Comparison of ENCODE assay signal across 22 cellular contexts in the genomic region with DNA sequence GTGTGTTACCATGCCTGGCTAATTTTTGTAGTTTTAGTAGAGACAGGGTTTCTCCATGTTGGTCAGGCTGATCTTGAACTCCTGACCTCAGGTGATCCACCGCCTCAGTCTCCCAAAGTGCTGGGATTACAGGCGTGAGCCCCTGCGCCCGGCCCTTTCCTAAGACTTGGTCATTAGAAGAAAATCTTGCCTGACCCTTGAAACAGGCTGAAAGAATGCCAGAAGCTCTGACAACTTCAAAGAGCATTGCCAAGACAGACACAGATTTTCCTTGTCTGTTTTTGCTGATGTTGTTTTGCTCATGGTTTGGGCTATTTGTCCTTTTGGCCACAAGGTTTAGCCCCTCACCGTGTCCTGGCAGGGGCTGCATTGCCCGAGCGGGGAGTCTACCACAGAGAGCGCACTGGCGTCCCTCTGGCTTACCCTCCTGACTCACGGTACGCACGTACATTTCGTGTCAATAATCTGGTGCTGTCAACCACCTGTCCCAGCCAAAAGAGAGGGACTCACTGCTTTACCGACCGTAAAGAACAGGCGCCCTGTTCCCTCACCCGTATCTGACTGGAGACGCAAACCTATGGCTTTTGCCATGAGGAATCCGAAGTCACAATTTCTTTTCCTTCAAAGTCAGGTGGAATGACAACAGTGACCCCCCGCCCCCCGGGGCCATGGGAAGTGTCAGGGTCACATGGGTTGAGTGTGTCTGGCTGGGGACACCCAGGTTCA. TPM values are rescaled to one million over a fixed set of nuclear protein-coding genes. Genes with fewer than 3 reads are reported as not detected.
DNase-seq lines count a peak whose midpoint lies in the region; ATAC-seq, FAIRE-seq and TF ChIP-seq lines count a peak whose summit lies in the region.
"Had no signal": no experiment of that assay in that cellular context is flagged by ENCODE, and none has a peak within 500 bp of the region (broad histone marks: within the 10 kb centered on the region; RNA-seq: fewer than 3 reads in every experiment).

No MANE protein-coding gene starts in this region.

- H3K27me3 ChIP-seq in Peyer's patch, result no peaks in the 10 kb centered on the region
- no peaks in the 10 kb centered on the region for H3K27me3 ChIP-seq in colonic mucosa

- FAIRE-seq in kidney (lab: Jason Lieb, UNC), result no peak

- peaks cover 46% of the 10 kb centered on the region for H3K4me1 Mint-ChIP-seq in HFFc6 (ENCODE audit: low read depth)
- H3K4me1 Mint-ChIP-seq: memory B cell; stimulated activated memory B cell treated with anti-CD40 and anti-IgM and Interleukin-4, amounts not matched to agents 10 μg/mL and 1 μg/mL and 100 μg/mL, for 72 hours had no signal

- intact Hi-C loops in kidney (cut with DNase I) (no loop called here), sciatic nerve (cut with DNase I) (no loop called here), colonic mucosa (cut with DNase I) (no loop called here)

- H3K27me3 Mint-ChIP-seq in HFFc6 (ENCODE audit: insufficient read depth), result peaks cover 1% of the 10 kb centered on the region; the same call in 1 of the 2 replicates

- TF ChIP-seq CTCF in HFFc6 (IDR thresholded peaks at IDR 0.05) (no peak), Peyer's patch (IDR thresholded peaks at IDR 0.05) (no peak), kidney (IDR thresholded peaks at IDR 0.05; ENCODE audit: borderline replicate concordance, extremely low read depth, insufficient read depth) (no peak), colonic mucosa (IDR thresholded peaks at IDR 0.05) (no peak)

- no peaks in the 10 kb centered on the region for H3K4me1 ChIP-seq in Peyer's patch
- peaks cover 0 to 4% of the 10 kb centered on the region in 2 donors for H3K4me1 ChIP-seq in kidney (ENCODE audit: control insufficient read depth in 1 of 2, insufficient read depth in 1 of 2, low read depth in 1 of 2, low read length in 2 of 2)
- H3K4me1 ChIP-seq in colonic mucosa, result no peaks in the 10 kb centered on the region

- peak; percentile 29 for ATAC-seq in sciatic nerve
- ATAC-seq: stimulated activated memory B cell treated with anti-CD40 and anti-IgM and Interleukin-4, amounts not matched to agents 10 μg/mL and 1 μg/mL and 100 μg/mL, for 72 hours had no signal

- TF ChIP-seq POLR2A in Peyer's patch (IDR thresholded peaks at IDR 0.05), result no peak

- H3K4me3 ChIP-seq in Peyer's patch (no peak overlapping the region), kidney (ENCODE audit: low read length in 2 of 2) (no peak overlapping the region), colonic mucosa (no peak overlapping the region)
- H3K4me3 ChIP-seq: esophagus squamous epithelium, thoracic aorta had no signal

- H3K36me3 ChIP-seq in Peyer's patch (no peaks in the 10 kb centered on the region), kidney (ENCODE audit: control insufficient read depth in 1 of 2, insufficient read depth in 2 of 2, low read length in 2 of 2) (no peaks in the 10 kb centered on the region), colonic mucosa (no peaks in the 10 kb centered on the region)
- H3K36me3 ChIP-seq: esophagus squamous epithelium, thoracic aorta had no signal

- H3K27ac ChIP-seq in Peyer's patch, result no peak overlapping the region
- no peak overlapping the region for H3K27ac ChIP-seq in kidney (ENCODE audit: low read depth in 2 of 2, low read length in 2 of 2)
- no peak overlapping the region for H3K27ac ChIP-seq in colonic mucosa
- H3K27ac ChIP-seq: RWPE1, thoracic aorta had no signal

- H3K9me3 ChIP-seq in Peyer's patch (no peaks in the 10 kb centered on the region), kidney (ENCODE audit: control insufficient read depth in 1 of 2, low read length in 2 of 2) (no peaks in the 10 kb centered on the region), colonic mucosa (no peaks in the 10 kb centered on the region)
- H3K9me3 ChIP-seq: esophagus squamous epithelium had no signal

- peaks cover 29% of the 10 kb centered on the region for H3K36me3 Mint-ChIP-seq in HFFc6 (ENCODE audit: low read depth)

- peaks cover 12% of the 10 kb centered on the region for H3K9me3 Mint-ChIP-seq in HFFc6

- H3K4me3 Mint-ChIP-seq in HFFc6, result peak overlapping the region; percentile 43
- H3K4me3 Mint-ChIP-seq: memory B cell; stimulated activated memory B cell treated with anti-CD40 and anti-IgM and Interleukin-4, amounts not matched to agents 10 μg/mL and 1 μg/mL and 100 μg/mL, for 72 hours had no signal

- DNase-seq in HFFc6 (no peak), Peyer's patch (peak in 2 of 3 donors; percentile 29 to 40), kidney (peak; percentile 55), sciatic nerve (ENCODE audit: low spot score) (peak; percentile 46), COLO668 (lab: John Stamatoyannopoulos, UW; ENCODE audit: unreplicated experiment) (no peak), colonic mucosa (no peak), NCI-H69 (lab: John Stamatoyannopoulos, UW) (no peak)
- DNase-seq: activated CD4-positive, alpha-beta T cell treated with anti-CD3 and anti-CD28 coated beads, Interleukin-2, amount 50 U/mL, for 1 hour; activated naive CD4-positive, alpha-beta T cell; amygdala; effector CD8-positive, alpha-beta T cell; esophagus squamous epithelium; glutamatergic neuron; MM.1S; NCI-H146; NCI-H2227 treated with DMSO at 0.1 percent for 48 hours; stimulated activated CD4-positive, alpha-beta T cell treated with anti-CD3 and anti-CD28 coated beads, Interleukin-15, amount 100 ng/mL, for 24 hours; SW 1271 had no signal

- H3K9ac ChIP-seq in kidney (ENCODE audit: low read length in 2 of 2) (no peak overlapping the region), colonic mucosa (ENCODE audit: low read depth in 2 of 2, low read length in 2 of 2) (no peak overlapping the region)

- H3K27ac Mint-ChIP-seq in HFFc6, result peak overlapping the region; percentile 77
- H3K27ac Mint-ChIP-seq: memory B cell; stimulated activated memory B cell treated with anti-CD40 and anti-IgM and Interleukin-4, amounts not matched to agents 10 μg/mL and 1 μg/mL and 100 μg/mL, for 72 hours had no signal

RNA-seq across cellular contexts. Expression of gene INPP5A, which starts 10.1 kb away (rescaled TPM):
- 10 to 100 TPM; 58.9 to 64.6 (median 63.8) TPM for total RNA-seq in HFFc6 (2021; fragmentation: NEBNext Ultra II Directional; extraction: Animal tissue kit (Norgen Biotek cat#: 25700))
- total RNA-seq in Peyer's patch (10 to 100 TPM; 33.8 to 76.4 (median 38.1) TPM), kidney (40.3 TPM), sciatic nerve (54.3 TPM), colonic mucosa (10 to 100 TPM; 29.9 to 41.5 TPM)
- 20.8 TPM for polyA plus RNA-seq in kidney (ENCODE audit: insufficient read depth, low read depth, low replicate concordance)

Comparison
In these comparisons a context has a peak if more than half of its experiments do, and no peak if none do; other contexts are left out.
1. DNase-seq: peak in Peyer's patch (2 of 3), kidney (single experiment) and sciatic nerve (single experiment); none in HFFc6 (single experiment), COLO668 (single experiment), colonic mucosa (single experiment) and NCI-H69 (single experiment).